In the genomic region with DNA sequence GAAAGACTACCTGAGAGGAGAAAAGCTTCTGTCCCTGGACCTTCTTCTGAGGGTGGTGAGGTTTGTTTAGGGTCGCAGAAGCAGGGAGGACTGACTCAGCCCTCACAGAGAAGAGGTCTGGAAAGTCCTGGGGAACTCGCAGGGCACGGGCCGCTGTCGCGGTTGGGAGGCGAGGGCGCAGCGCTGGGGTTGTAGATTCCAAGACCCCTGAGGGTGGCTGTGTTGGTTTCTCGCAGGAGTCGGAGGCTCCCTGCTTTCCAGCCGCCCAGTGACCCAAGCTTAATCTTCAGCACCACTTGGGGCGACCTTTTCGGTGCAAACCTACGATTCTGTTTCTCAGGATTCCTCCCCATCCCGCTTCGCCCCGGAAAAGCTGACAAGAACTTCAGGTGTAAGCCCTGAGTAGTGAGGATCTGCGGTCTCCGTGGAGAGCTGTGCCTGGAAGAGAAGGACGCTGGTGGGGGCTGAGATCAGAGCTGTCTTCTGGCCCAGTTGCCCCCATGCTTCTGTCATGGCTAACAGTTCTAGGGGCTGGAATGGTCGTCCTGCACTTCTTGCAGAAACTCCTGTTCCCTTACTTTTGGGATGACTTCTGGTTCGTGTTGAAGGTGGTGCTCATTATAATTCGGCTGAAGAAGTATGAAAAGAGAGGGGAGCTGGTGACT, we compare ENCODE assay signal across 12 cellular contexts. TPM values are rescaled to one million over a fixed set of nuclear protein-coding genes. Genes with fewer than 3 reads are reported as not detected.
DNase-seq lines count a peak whose midpoint lies in the region; ATAC-seq and TF ChIP-seq lines count a peak whose summit lies in the region.
"Had no signal": no experiment of that assay in that cellular context is flagged by ENCODE, and none has a peak within 500 bp of the region (broad histone marks: within the 10 kb centered on the region; RNA-seq: fewer than 3 reads in every experiment).

No MANE protein-coding gene starts in this region.

- H3K9me3 Mint-ChIP-seq in CD8-positive, alpha-beta T cell = peaks cover 7% of the 10 kb centered on the region

- DNase-seq in HFF-Myc (ENCODE audit: extremely low read depth, low read depth) (no peak), dedifferentiated amniotic fluid mesenchymal stem cell (ENCODE audit: extremely low spot score) (peak; percentile 4), gastrocnemius medialis (no peak), putamen (ENCODE audit: low spot score) (no peak), SW 1271 (lab: John Stamatoyannopoulos, UW) (no peak), NCI-H1105 treated with DMSO at 0.1 percent for 48 hours (lab: John Stamatoyannopoulos, UW) (no peak)
- DNase-seq in CD8-positive, alpha-beta T cell = no peak
- DNase-seq: activated CD4-positive, CD25-positive, alpha-beta regulatory T cell; PC-3 had no signal

- peaks cover 0 to 17% (median 10%) of the 10 kb centered on the region in 3 donors for H3K27me3 ChIP-seq in gastrocnemius medialis
- no peaks in the 10 kb centered on the region for H3K27me3 ChIP-seq in CD8-positive, alpha-beta T cell (ENCODE audit: insufficient read depth, low read length)

- H3K36me3 ChIP-seq in gastrocnemius medialis = no peaks in the 10 kb centered on the region
- no peaks in the 10 kb centered on the region for H3K36me3 ChIP-seq in CD8-positive, alpha-beta T cell (ENCODE audit: insufficient read depth, low read length)
- H3K36me3 ChIP-seq: neutrophil had no signal

- no peaks in the 10 kb centered on the region for H3K4me1 ChIP-seq in gastrocnemius medialis
- H3K4me1 ChIP-seq in CD8-positive, alpha-beta T cell (ENCODE audit: insufficient read depth, low read length) = no peaks in the 10 kb centered on the region

- intact Hi-C loops in gastrocnemius medialis (cut with DNase I; ENCODE audit: low total_unique reads) = no loop called here
- intact Hi-C loops in CD8-positive, alpha-beta T cell (cut with DNase I, micrococcal nuclease) = no loop called here

- no peak for TF ChIP-seq POLR2A in gastrocnemius medialis (IDR thresholded peaks at IDR 0.05)

- H3K36me3 Mint-ChIP-seq in CD8-positive, alpha-beta T cell = no peaks in the 10 kb centered on the region
- H3K36me3 Mint-ChIP-seq: activated naive CD4-positive, alpha-beta T cell treated with anti-CD3 and anti-CD28 coated beads, Interleukin-2, amount 50 U/mL, for 24 hours had no signal

- peaks cover 20% of the 10 kb centered on the region for H3K27me3 Mint-ChIP-seq in CD8-positive, alpha-beta T cell (ENCODE audit: low read depth)

- CTCF ChIA-PET in CD8-positive, alpha-beta T cell (lab: Charles Lee) = no interaction called here

- H3K4me3 ChIP-seq in HFF-Myc (replicated peaks; ENCODE audit: low read depth, low read length) = peak overlapping the region; percentile 25; the same call in 1 of the 2 replicates
- peak overlapping the region; percentile 54 for H3K4me3 ChIP-seq in iPS-18c (ENCODE audit: insufficient read depth, low read depth, low read length)
- H3K4me3 ChIP-seq in gastrocnemius medialis = peak overlapping the region; percentile 4 to 44 (median 28)
- no peak overlapping the region for H3K4me3 ChIP-seq in CD8-positive, alpha-beta T cell (ENCODE audit: low read depth, low read length)

- POLR2A ChIA-PET in CD8-positive, alpha-beta T cell (lab: Charles Lee) = no interaction called here

- no peak overlapping the region for H3K27ac Mint-ChIP-seq in CD8-positive, alpha-beta T cell
- H3K27ac Mint-ChIP-seq: activated naive CD4-positive, alpha-beta T cell treated with anti-CD3 and anti-CD28 coated beads, Interleukin-2, amount 50 U/mL, for 24 hours had no signal

- no peak overlapping the region for H3K27ac ChIP-seq in gastrocnemius medialis
- H3K27ac ChIP-seq in CD8-positive, alpha-beta T cell (ENCODE audit: low read depth, low read length) = no peak overlapping the region
- H3K27ac ChIP-seq: neutrophil had no signal

- TF ChIP-seq CTCF in HFF-Myc (IDR thresholded peaks at IDR 0.05; ENCODE audit: low read depth, low read length, missing control alignments) = no peak
- TF ChIP-seq CTCF in gastrocnemius medialis (IDR thresholded peaks at IDR 0.05 in 4 of 5, conservative IDR thresholded peaks at IDR 0.05 in 1 of 5) = no peak
- TF ChIP-seq CTCF in CD8-positive, alpha-beta T cell (IDR thresholded peaks at IDR 0.05) = no peak

- in situ Hi-C loops in gastrocnemius medialis (cut with MboI; ENCODE audit: low sequenced_read_pairs in 4 of 4) = no loop called here

- no peak for ATAC-seq in gastrocnemius medialis
- no peak for ATAC-seq in CD8-positive, alpha-beta T cell
- ATAC-seq: PC-3 had no signal

- H3K4me3 Mint-ChIP-seq in CD8-positive, alpha-beta T cell = no peak overlapping the region
- H3K4me3 Mint-ChIP-seq: activated naive CD4-positive, alpha-beta T cell treated with anti-CD3 and anti-CD28 coated beads, Interleukin-2, amount 50 U/mL, for 24 hours had no signal

- no peaks in the 10 kb centered on the region for H3K9me3 ChIP-seq in iPS-18c (ENCODE audit: control insufficient read depth, insufficient read depth, low read length)
- no peaks in the 10 kb centered on the region for H3K9me3 ChIP-seq in gastrocnemius medialis
- no peaks in the 10 kb centered on the region for H3K9me3 ChIP-seq in CD8-positive, alpha-beta T cell (ENCODE audit: low read length)
- H3K9me3 ChIP-seq: neutrophil had no signal

- peaks cover 1% of the 10 kb centered on the region for H3K4me1 Mint-ChIP-seq in CD8-positive, alpha-beta T cell (ENCODE audit: low read depth)
- H3K4me1 Mint-ChIP-seq: activated naive CD4-positive, alpha-beta T cell treated with anti-CD3 and anti-CD28 coated beads, Interleukin-2, amount 50 U/mL, for 24 hours had no signal

RNA-seq across cellular contexts. Expression of a gene that starts 0.5 kb away (rescaled TPM):
- total RNA-seq in gastrocnemius medialis = 1 to 10 TPM in 1 of 4 donors, under 1 TPM in 1, not detected in 2; 0.29 to 2.0 TPM
- total RNA-seq in CD8-positive, alpha-beta T cell = not detected
- total RNA-seq: PC-3 had no signal
